10 cellular contexts compared by ENCODE assay signal in the genomic region with DNA sequence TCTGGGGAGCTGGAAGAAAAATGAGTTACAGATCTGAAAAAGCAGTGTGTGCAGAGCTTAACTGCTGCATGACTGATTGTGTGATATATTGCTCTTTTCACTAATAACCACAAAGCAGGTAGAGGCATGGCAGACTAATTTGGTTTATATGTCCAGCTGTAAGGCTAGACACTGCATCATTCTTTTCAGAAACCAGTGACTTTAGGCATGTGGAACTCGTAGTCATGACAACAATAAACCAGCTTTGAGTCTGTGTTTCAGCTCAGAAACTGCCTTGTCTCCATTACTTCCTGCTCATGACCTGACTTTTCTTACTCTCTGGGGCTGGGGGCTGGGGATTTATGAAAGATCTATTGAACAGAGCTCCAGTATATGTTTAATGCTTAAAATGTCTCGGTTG.
DNase-seq lines count a peak whose midpoint lies in the region; ATAC-seq and TF ChIP-seq lines count a peak whose summit lies in the region.
"Had no signal": no experiment of that assay in that cellular context is flagged by ENCODE, and none has a peak within 500 bp of the region (broad histone marks: within the 10 kb centered on the region; RNA-seq: fewer than 3 reads in every experiment).

No MANE protein-coding gene starts in this region.

- DNase-seq in NCI-H526 (lab: John Stamatoyannopoulos, UW) (peak; percentile 54 to 56), epithelial cell of proximal tubule (ENCODE audit: low read depth) (peak; percentile 27), renal cortical epithelial cell (ENCODE audit: low read depth) (peak; percentile 91), hypothalamus (lab: John Stamatoyannopoulos, UW) (no peak), inferior parietal cortex (ENCODE audit: extremely low spot score) (no peak)
- DNase-seq: activated naive CD8-positive, alpha-beta T cell treated with anti-CD3 and anti-CD28 coated beads, Interleukin-2, amount 50 U/mL, for 24 hours; kidney; stimulated activated CD4-positive, alpha-beta T cell treated with anti-CD3 and anti-CD28 coated beads, Interleukin-2, amount 100 ng/mL, for 24 hours had no signal

- no peak overlapping the region for H3K4me3 ChIP-seq in epithelial cell of proximal tubule (ENCODE audit: low read depth, low read length)

- ATAC-seq in GM19035 (IDR thresholded peaks at IDR 0.05; ENCODE audit: unreplicated experiment), result peak; percentile 70
- ATAC-seq in GM19467 (IDR thresholded peaks at IDR 0.05; ENCODE audit: unreplicated experiment), result no peak
- ATAC-seq: activated naive CD8-positive, alpha-beta T cell treated with anti-CD3 and anti-CD28 coated beads, Interleukin-2, amount 50 U/mL, for 24 hours had no signal

- TF ChIP-seq CTCF in epithelial cell of proximal tubule (conservative IDR thresholded peaks at IDR 0.05; ENCODE audit: low read depth, low read length), result no peak

Comparison
In these comparisons a context has a peak if more than half of its experiments do, and no peak if none do; other contexts are left out.
1. DNase-seq: peak in NCI-H526 (2 of 2), epithelial cell of proximal tubule (single experiment) and renal cortical epithelial cell (single experiment); none in hypothalamus (0 of 51) and inferior parietal cortex (single experiment).